Comparison of ENCODE assay signal across 8 cellular contexts in genomic region chr7:139359366-139360209, GRCh38. TPM values are rescaled to one million over a fixed set of nuclear protein-coding genes. Genes with fewer than 3 reads are reported as not detected.
A peak's percentile ranks its signal among the peaks of the same experiment; 100 is the strongest.
DNase-seq lines count a peak whose midpoint lies in the region; ATAC-seq and TF ChIP-seq lines count a peak whose summit lies in the region.

A gene with protein sequence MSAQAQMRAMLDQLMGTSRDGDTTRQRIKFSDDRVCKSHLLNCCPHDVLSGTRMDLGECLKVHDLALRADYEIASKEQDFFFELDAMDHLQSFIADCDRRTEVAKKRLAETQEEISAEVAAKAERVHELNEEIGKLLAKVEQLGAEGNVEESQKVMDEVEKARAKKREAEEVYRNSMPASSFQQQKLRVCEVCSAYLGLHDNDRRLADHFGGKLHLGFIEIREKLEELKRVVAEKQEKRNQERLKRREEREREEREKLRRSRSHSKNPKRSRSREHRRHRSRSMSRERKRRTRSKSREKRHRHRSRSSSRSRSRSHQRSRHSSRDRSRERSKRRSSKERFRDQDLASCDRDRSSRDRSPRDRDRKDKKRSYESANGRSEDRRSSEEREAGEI (plus strand): TSS chr7:139359894. CDS start chr7:139360262, 368 bp downstream.

- H3K4me3 ChIP-seq in LNCaP clone FGC (ENCODE audit: low read depth, low read length) (peak within 1 kb of the TSS; percentile 93), fibroblast of lung (replicated peaks in 1 of 4; ENCODE audit: control extremely low read depth in 1 of 4, insufficient read depth in 1 of 4, low read depth in 3 of 4, low read length in 4 of 4) (peak within 1 kb of the TSS; percentile 81 to 90 (median 88))

- H3K9me3 ChIP-seq in fibroblast of lung (ENCODE audit: control insufficient read depth, insufficient read depth, low read depth, low read length) = no peaks in the 10 kb centered on the region

- peaks cover 44% of the 10 kb centered on the region for H3K79me2 ChIP-seq in fibroblast of lung (ENCODE audit: control insufficient read depth, insufficient read depth, low read length)

- peak within 1 kb of the TSS; percentile 100 for H3K27ac Mint-ChIP-seq in activated T-helper 17 cell treated with anti-CD3 and anti-CD28 coated beads, Interleukin-2, amount 50 U/mL, for 72 hours
- peak within 1 kb of the TSS; percentile 97 to 98 for H3K27ac Mint-ChIP-seq in natural killer cell

- H3K36me3 Mint-ChIP-seq in activated T-helper 17 cell treated with anti-CD3 and anti-CD28 coated beads, Interleukin-2, amount 50 U/mL, for 72 hours (ENCODE audit: low read depth) = peaks cover 60% of the 10 kb centered on the region
- no peaks in the 10 kb centered on the region for H3K36me3 Mint-ChIP-seq in natural killer cell

- TF ChIP-seq CTCF in LNCaP clone FGC (IDR thresholded peaks at IDR 0.05; ENCODE audit: control insufficient read depth, extremely low read depth, insufficient read depth) = 0 out of 2 replicates have a peak, but pooled peaks have one; percentile 2
- no peak for TF ChIP-seq CTCF in RWPE1 (conservative IDR thresholded peaks at IDR 0.05; ENCODE audit: low read depth)
- TF ChIP-seq CTCF in fibroblast of lung (conservative IDR thresholded peaks at IDR 0.05 in 1 of 2, IDR thresholded peaks at IDR 0.05 in 1 of 2; ENCODE audit: low read depth in 1 of 2, low read length in 2 of 2) = no peak
- no peak for TF ChIP-seq CTCF in natural killer cell (IDR thresholded peaks at IDR 0.05)

- H4K20me1 ChIP-seq in fibroblast of lung (ENCODE audit: control insufficient read depth, extremely low read depth, insufficient read depth, low read length) = peaks cover 4% of the 10 kb centered on the region

- H3K27me3 Mint-ChIP-seq in activated T-helper 17 cell treated with anti-CD3 and anti-CD28 coated beads, Interleukin-2, amount 50 U/mL, for 72 hours = no peaks in the 10 kb centered on the region
- no peaks in the 10 kb centered on the region for H3K27me3 Mint-ChIP-seq in natural killer cell (ENCODE audit: low read depth in 2 of 2)

- CTCF ChIA-PET in RWPE1 (lab: Yijun Ruan, JAX) = interaction anchor here (0.6 kb wide), 1 partner anchor 1358 kb away, joined by 3 read pairs; the partner anchor contains the start of gene CREB3L2

- no peaks in the 10 kb centered on the region for H3K36me3 ChIP-seq in fibroblast of lung (ENCODE audit: control insufficient read depth, insufficient read depth, low read length)

- POLR2A ChIA-PET in RWPE1 (lab: Yijun Ruan, JAX; ENCODE audit: low non-redundant PET) = interaction anchor here (0.6 to 0.8 kb wide), 3 partner anchors 20 to 110 kb away, joined by 3 to 5 read pairs (median 4); no protein-coding TSS in a partner anchor

- H3K4me2 ChIP-seq in fibroblast of lung (ENCODE audit: extremely low read depth, insufficient read depth, low read length) = peak within 1 kb of the TSS; percentile 97

- H3K4me1 ChIP-seq in fibroblast of lung (ENCODE audit: control insufficient read depth, extremely low read depth, insufficient read depth, low read length) = no peaks in the 10 kb centered on the region

- peak within 1 kb of the TSS; percentile 99 for H3K4me3 Mint-ChIP-seq in activated T-helper 17 cell treated with anti-CD3 and anti-CD28 coated beads, Interleukin-2, amount 50 U/mL, for 72 hours
- peak within 1 kb of the TSS; percentile 98 for H3K4me3 Mint-ChIP-seq in natural killer cell

- H3K4me1 Mint-ChIP-seq in activated T-helper 17 cell treated with anti-CD3 and anti-CD28 coated beads, Interleukin-2, amount 50 U/mL, for 72 hours = peaks cover 11% of the 10 kb centered on the region
- H3K4me1 Mint-ChIP-seq in natural killer cell = peaks cover 38 to 40% of the 10 kb centered on the region in 2 donors

- peak; percentile 81 for ATAC-seq in activated T-helper 17 cell treated with anti-CD3 and anti-CD28 coated beads, Interleukin-2, amount 50 U/mL, for 72 hours (replicated peaks)
- peak; percentile 78 to 95 (median 81) for ATAC-seq in natural killer cell

- intact Hi-C loops in natural killer cell (cut with micrococcal nuclease) = loop anchor here (1.0 to 5.0 kb wide), 2 partner anchors 19 to 818 kb away; partner anchors contain the start of gene KDM7A

- H3K27me3 ChIP-seq in fibroblast of lung (ENCODE audit: control insufficient read depth, insufficient read depth, low read length) = no peaks in the 10 kb centered on the region

- H3K9me3 Mint-ChIP-seq in activated T-helper 17 cell treated with anti-CD3 and anti-CD28 coated beads, Interleukin-2, amount 50 U/mL, for 72 hours = no peaks in the 10 kb centered on the region
- no peaks in the 10 kb centered on the region for H3K9me3 Mint-ChIP-seq in natural killer cell

- peak within 1 kb of the TSS; percentile 94 for H2AFZ ChIP-seq in fibroblast of lung (ENCODE audit: low read length)

- peak within 1 kb of the TSS; percentile 99 for H3K27ac ChIP-seq in RWPE1
- H3K27ac ChIP-seq in fibroblast of lung (ENCODE audit: insufficient read depth, low read length) = peak within 1 kb of the TSS; percentile 99

- DNase-seq in EH (ENCODE audit: low read depth) (peak; percentile 98), GOT3 (lab: John Stamatoyannopoulos, UW) (peak; percentile 97), LNCaP clone FGC (ENCODE audit: low read depth) (peak; percentile 96), RWPE1 (ENCODE audit: low spot score) (peak; percentile 91), fibroblast of lung (ENCODE audit: low read depth in 2 of 2) (peak; percentile 97 to 99), natural killer cell (peak; percentile 98)
- peak; percentile 99 for DNase-seq in stimulated activated naive CD4-positive, alpha-beta T cell treated with Interleukin-2 at 50 U/mL for 16 hours (lab: John Stamatoyannopoulos, UW)

- H3K9ac ChIP-seq in fibroblast of lung (ENCODE audit: insufficient read depth, low read length) = peak within 1 kb of the TSS; percentile 100

RNA-seq across cellular contexts. Expression of the gene that starts here (rescaled TPM):
- 100 to 1,000 TPM; 115 to 130 TPM for total RNA-seq in activated T-helper 17 cell treated with anti-CD3 and anti-CD28 coated beads, Interleukin-2, amount 50 U/mL, for 72 hours
- total RNA-seq in fibroblast of lung = 33.4 and 38.5 TPM in 2 replicates
- polyA plus RNA-seq in fibroblast of lung = 45.0 and 48.7 TPM in 2 replicates
- polyA plus RNA-seq in fibroblast of lung (2012) = 33.7 and 35.3 TPM in 2 replicates
- 8.4 and 12.2 TPM in 2 replicates for polyA minus RNA-seq in fibroblast of lung (ENCODE audit: low replicate concordance)
- total RNA-seq in natural killer cell = 100 to 1,000 TPM; 183 to 192 (median 186) TPM

Comparison
In these comparisons a context has a peak if more than half of its experiments do, and no peak if none do; other contexts are left out.
1. Peak in every context shown above with its lines: DNase-seq, ATAC-seq, H3K4me3 ChIP-seq and H3K27ac ChIP-seq.